8 cellular contexts compared by ENCODE assay signal in genomic region chr11:841981-842369, GRCh38. TPM values are rescaled to one million over a fixed set of nuclear protein-coding genes. Genes with fewer than 3 reads are reported as not detected.
DNase-seq lines count a peak whose midpoint lies in the region; ATAC-seq lines count a peak whose summit lies in the region.

No MANE protein-coding gene starts in this region.

- peak overlapping the region; percentile 73 for H3K27ac Mint-ChIP-seq in activated T-helper 1 cell treated with anti-CD3 and anti-CD28 coated beads, Interleukin-12 subunit alpha, Interleukin-12 subunit beta, Interleukin-2, Interleukin-4 antibody, amounts not matched to agents 30 ng/mL and 10 ng/mL and 1 ng/mL, durations not matched to agents 14 hours and 24 hours and 36 hours
- peak overlapping the region; percentile 76 for H3K27ac Mint-ChIP-seq in stimulated activated naive CD8-positive, alpha-beta T cell treated with anti-CD3 and anti-CD28 coated beads, Interleukin-15, Interleukin-2, amounts not matched to agents 100 ng/mL and 50 ng/mL, for 24 hours

- H3K9me3 Mint-ChIP-seq in activated T-helper 1 cell treated with anti-CD3 and anti-CD28 coated beads, Interleukin-12 subunit alpha, Interleukin-12 subunit beta, Interleukin-2, Interleukin-4 antibody, amounts not matched to agents 30 ng/mL and 10 ng/mL and 1 ng/mL, durations not matched to agents 14 hours and 24 hours and 36 hours, result no peaks in the 10 kb centered on the region
- H3K9me3 Mint-ChIP-seq in stimulated activated naive CD8-positive, alpha-beta T cell treated with anti-CD3 and anti-CD28 coated beads, Interleukin-15, Interleukin-2, amounts not matched to agents 100 ng/mL and 50 ng/mL, for 24 hours, result no peaks in the 10 kb centered on the region

- H3K36me3 Mint-ChIP-seq in activated T-helper 1 cell treated with anti-CD3 and anti-CD28 coated beads, Interleukin-12 subunit alpha, Interleukin-12 subunit beta, Interleukin-2, Interleukin-4 antibody, amounts not matched to agents 30 ng/mL and 10 ng/mL and 1 ng/mL, durations not matched to agents 14 hours and 24 hours and 36 hours (ENCODE audit: low read depth), result peaks cover 6% of the 10 kb centered on the region
- H3K36me3 Mint-ChIP-seq in stimulated activated naive CD8-positive, alpha-beta T cell treated with anti-CD3 and anti-CD28 coated beads, Interleukin-15, Interleukin-2, amounts not matched to agents 100 ng/mL and 50 ng/mL, for 24 hours (ENCODE audit: low read depth), result peaks cover 14% of the 10 kb centered on the region

- peaks cover 16% of the 10 kb centered on the region for H3K4me1 Mint-ChIP-seq in activated T-helper 1 cell treated with anti-CD3 and anti-CD28 coated beads, Interleukin-12 subunit alpha, Interleukin-12 subunit beta, Interleukin-2, Interleukin-4 antibody, amounts not matched to agents 30 ng/mL and 10 ng/mL and 1 ng/mL, durations not matched to agents 14 hours and 24 hours and 36 hours (ENCODE audit: low read depth)
- H3K4me1 Mint-ChIP-seq in stimulated activated naive CD8-positive, alpha-beta T cell treated with anti-CD3 and anti-CD28 coated beads, Interleukin-15, Interleukin-2, amounts not matched to agents 100 ng/mL and 50 ng/mL, for 24 hours (ENCODE audit: low read depth), result peaks cover 30% of the 10 kb centered on the region

- ATAC-seq in GM18867 (IDR thresholded peaks at IDR 0.05; ENCODE audit: unreplicated experiment) (peak; percentile 30), HG03045 (IDR thresholded peaks at IDR 0.05; ENCODE audit: unreplicated experiment) (peak; percentile 21), GM18870 (IDR thresholded peaks at IDR 0.05; ENCODE audit: unreplicated experiment) (no peak)

- H3K27me3 Mint-ChIP-seq in activated T-helper 1 cell treated with anti-CD3 and anti-CD28 coated beads, Interleukin-12 subunit alpha, Interleukin-12 subunit beta, Interleukin-2, Interleukin-4 antibody, amounts not matched to agents 30 ng/mL and 10 ng/mL and 1 ng/mL, durations not matched to agents 14 hours and 24 hours and 36 hours (ENCODE audit: insufficient read depth), result peaks cover 2% of the 10 kb centered on the region
- no peaks in the 10 kb centered on the region for H3K27me3 Mint-ChIP-seq in stimulated activated naive CD8-positive, alpha-beta T cell treated with anti-CD3 and anti-CD28 coated beads, Interleukin-15, Interleukin-2, amounts not matched to agents 100 ng/mL and 50 ng/mL, for 24 hours

- peak overlapping the region; percentile 89 for H3K4me3 ChIP-seq in iPS-11a (ENCODE audit: low read depth, low read length)

- H3K4me3 Mint-ChIP-seq in activated T-helper 1 cell treated with anti-CD3 and anti-CD28 coated beads, Interleukin-12 subunit alpha, Interleukin-12 subunit beta, Interleukin-2, Interleukin-4 antibody, amounts not matched to agents 30 ng/mL and 10 ng/mL and 1 ng/mL, durations not matched to agents 14 hours and 24 hours and 36 hours, result peak overlapping the region; percentile 89
- H3K4me3 Mint-ChIP-seq in stimulated activated naive CD8-positive, alpha-beta T cell treated with anti-CD3 and anti-CD28 coated beads, Interleukin-15, Interleukin-2, amounts not matched to agents 100 ng/mL and 50 ng/mL, for 24 hours, result peak overlapping the region; percentile 88

- intact Hi-C loops in activated T-helper 1 cell treated with anti-CD3 and anti-CD28 coated beads, Interleukin-12 subunit alpha, Interleukin-12 subunit beta, Interleukin-2, Interleukin-4 antibody, amounts not matched to agents 30 ng/mL and 10 ng/mL and 1 ng/mL, durations not matched to agents 14 hours and 24 hours and 36 hours (cut with micrococcal nuclease), result loop anchor here (1.0 to 5.0 kb wide), 4 partner anchors 10 to 69 kb away; partner anchors contain the start of genes CD151, CHID1, PIDD1 and RPLP2

- DNase-seq in activated T-helper 1 cell treated with anti-CD3 and anti-CD28 coated beads, Interleukin-12 subunit alpha, Interleukin-12 subunit beta, Interleukin-2, Interleukin-4 antibody, amounts not matched to agents 30 ng/mL and 10 ng/mL and 1 ng/mL, durations not matched to agents 14 hours and 24 hours and 36 hours (ENCODE audit: low spot score), result no peak
- no peak for DNase-seq in DMS79 (lab: John Stamatoyannopoulos, UW)
- no peak for DNase-seq in cerebellum (ENCODE audit: low spot score)

RNA-seq across cellular contexts. Expression of gene POLR2L, which starts 0.4 kb away (rescaled TPM):
- total RNA-seq in activated T-helper 1 cell treated with anti-CD3 and anti-CD28 coated beads, Interleukin-12 subunit alpha, Interleukin-12 subunit beta, Interleukin-2, Interleukin-4 antibody, amounts not matched to agents 30 ng/mL and 10 ng/mL and 1 ng/mL, durations not matched to agents 14 hours and 24 hours and 36 hours, result 114 and 126 TPM in 2 replicates
- 23.7 TPM for total RNA-seq in cerebellum

RNA-seq across cellular contexts. Expression of gene TSPAN4, which starts 0.7 kb away (rescaled TPM):
- 12.8 and 13.9 TPM in 2 replicates for total RNA-seq in activated T-helper 1 cell treated with anti-CD3 and anti-CD28 coated beads, Interleukin-12 subunit alpha, Interleukin-12 subunit beta, Interleukin-2, Interleukin-4 antibody, amounts not matched to agents 30 ng/mL and 10 ng/mL and 1 ng/mL, durations not matched to agents 14 hours and 24 hours and 36 hours
- total RNA-seq in cerebellum, result 34.8 TPM

RNA-seq across cellular contexts. Expression of gene CD151, which starts 9.2 kb away (rescaled TPM):
- total RNA-seq in activated T-helper 1 cell treated with anti-CD3 and anti-CD28 coated beads, Interleukin-12 subunit alpha, Interleukin-12 subunit beta, Interleukin-2, Interleukin-4 antibody, amounts not matched to agents 30 ng/mL and 10 ng/mL and 1 ng/mL, durations not matched to agents 14 hours and 24 hours and 36 hours, result 80.6 and 82.3 TPM in 2 replicates
- 36.7 TPM for total RNA-seq in cerebellum

RNA-seq across cellular contexts. Expression of gene CRACR2B, which starts 14.3 kb away (rescaled TPM):
- total RNA-seq in activated T-helper 1 cell treated with anti-CD3 and anti-CD28 coated beads, Interleukin-12 subunit alpha, Interleukin-12 subunit beta, Interleukin-2, Interleukin-4 antibody, amounts not matched to agents 30 ng/mL and 10 ng/mL and 1 ng/mL, durations not matched to agents 14 hours and 24 hours and 36 hours, result 1.1 and 1.3 TPM in 2 replicates
- 4.0 TPM for total RNA-seq in cerebellum

RNA-seq across cellular contexts. Expression of gene PNPLA2, which starts 23.3 kb away (rescaled TPM):
- 63.3 and 64.0 TPM in 2 replicates for total RNA-seq in activated T-helper 1 cell treated with anti-CD3 and anti-CD28 coated beads, Interleukin-12 subunit alpha, Interleukin-12 subunit beta, Interleukin-2, Interleukin-4 antibody, amounts not matched to agents 30 ng/mL and 10 ng/mL and 1 ng/mL, durations not matched to agents 14 hours and 24 hours and 36 hours
- 13.6 TPM for total RNA-seq in cerebellum
